Comparison of ENCODE assay signal across 1 cellular context in the genomic region with DNA sequence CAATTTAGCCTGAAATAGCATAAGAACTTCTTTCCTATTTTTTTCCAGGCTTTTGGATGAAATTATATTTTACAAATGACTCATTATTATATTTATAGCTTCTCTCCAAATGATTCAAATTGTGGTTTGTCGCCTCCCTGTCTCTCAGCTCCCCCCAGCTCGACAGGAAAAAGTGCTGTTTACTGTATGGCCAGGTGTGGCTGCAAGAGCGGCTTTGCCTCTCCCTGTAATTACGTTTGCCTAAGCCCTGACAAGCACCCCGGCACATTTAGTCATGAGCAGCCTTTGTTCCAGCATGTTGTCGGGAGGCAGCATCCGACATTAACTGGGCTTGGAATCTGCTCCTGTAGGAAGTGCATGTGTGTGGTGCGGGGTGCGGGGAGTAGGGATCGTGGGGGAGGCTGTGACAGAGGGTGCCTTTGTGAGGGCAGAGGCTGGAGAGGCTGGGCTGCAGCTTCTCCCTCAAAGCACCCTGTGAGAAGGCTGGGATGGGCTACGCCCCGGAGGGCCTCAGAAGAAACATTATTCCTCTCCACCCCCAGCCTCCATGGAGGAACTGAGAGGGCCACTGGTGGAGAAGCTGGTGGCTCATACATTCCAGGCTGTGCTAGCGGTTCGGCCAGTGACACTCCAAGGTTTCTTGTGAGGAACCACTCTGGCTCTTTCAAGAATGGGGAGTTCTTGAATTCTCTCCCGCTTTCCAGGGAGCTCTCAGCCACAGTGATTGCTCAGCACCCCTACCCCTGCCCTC.
TF ChIP-seq lines count a peak whose summit lies in the region.

No MANE protein-coding gene starts in this region.

TF ChIP-seq in SK-N-SH, 30 proteins besides CTCF, POLR2A, EP300 and RAD21 (continued from another document):
- TF ChIP-seq, protein P1, sequence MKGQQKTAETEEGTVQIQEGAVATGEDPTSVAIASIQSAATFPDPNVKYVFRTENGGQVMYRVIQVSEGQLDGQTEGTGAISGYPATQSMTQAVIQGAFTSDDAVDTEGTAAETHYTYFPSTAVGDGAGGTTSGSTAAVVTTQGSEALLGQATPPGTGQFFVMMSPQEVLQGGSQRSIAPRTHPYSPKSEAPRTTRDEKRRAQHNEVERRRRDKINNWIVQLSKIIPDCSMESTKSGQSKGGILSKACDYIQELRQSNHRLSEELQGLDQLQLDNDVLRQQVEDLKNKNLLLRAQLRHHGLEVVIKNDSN (IDR thresholded peaks at IDR 0.05; ENCODE audit: borderline replicate concordance, low read depth), result no peak
- no peak; the same call in none of the 2 replicates for TF ChIP-seq TCF12 (IDR thresholded peaks at IDR 0.05)
- TF ChIP-seq NFIC (IDR thresholded peaks at IDR 0.05; ENCODE audit: borderline replicate concordance), result no peak
- no peak for TF ChIP-seq FOXJ3 (CRISPR knock-in tag; IDR thresholded peaks at IDR 0.05)
- TF ChIP-seq EZH2phosphoT487 (IDR thresholded peaks at IDR 0.05; ENCODE audit: borderline replicate concordance, low read depth), result no peak
- TF ChIP-seq GABPA (IDR thresholded peaks at IDR 0.05; ENCODE audit: low read depth), result no peak
- peak; percentile 56; the same call in 1 of the 2 replicates for TF ChIP-seq FOSL2 (IDR thresholded peaks at IDR 0.05; ENCODE audit: borderline replicate concordance, low read depth)
- no peak for TF ChIP-seq CHD2 (IDR thresholded peaks at IDR 0.05; ENCODE audit: low read length, partially characterized antibody)
- no peak for TF ChIP-seq RCOR1 (IDR thresholded peaks at IDR 0.05; ENCODE audit: low read length)
- no peak for TF ChIP-seq MXI1 (IDR thresholded peaks at IDR 0.05; ENCODE audit: low read depth, low read length)
- no peak for TF ChIP-seq GATA2 (CRISPR knock-in tag; IDR thresholded peaks at IDR 0.05)
- peak; percentile 44 for TF ChIP-seq MAX (IDR thresholded peaks at IDR 0.05; ENCODE audit: low read depth)
- no peak for TF ChIP-seq POLR2AphosphoS5 (IDR thresholded peaks at IDR 0.05; ENCODE audit: low read depth, low read length)
